In genomic region chr2:10449838-10450691, GRCh38 we compare ENCODE assay signal across 10 cellular contexts. TPM values are rescaled to one million over a fixed set of nuclear protein-coding genes. Genes with fewer than 3 reads are reported as not detected.
DNase-seq lines count a peak whose midpoint lies in the region; ATAC-seq and TF ChIP-seq lines count a peak whose summit lies in the region.
"Had no signal": no experiment of that assay in that cellular context is flagged by ENCODE, and none has a peak within 500 bp of the region (broad histone marks: within the 10 kb centered on the region; RNA-seq: fewer than 3 reads in every experiment).

No MANE protein-coding gene starts in this region.

- CTCF ChIA-PET in activated CD8-positive, alpha-beta memory T cell treated with anti-CD3 and anti-CD28 coated beads, Interleukin-2, amount 10 ng/mL, durations not matched to agents 7 days and 5 days (lab: Charles Lee): interaction anchor here (1.0 to 3.4 kb wide), 6 partner anchors 15 to 308 kb away, joined by 3 to 20 read pairs (median 4); no protein-coding TSS in a partner anchor

- no peak for DNase-seq in activated CD8-positive, alpha-beta memory T cell treated with anti-CD3 and anti-CD28 coated beads, Interleukin-2, amount 10 ng/mL, durations not matched to agents 7 days and 5 days
- DNase-seq in activated CD8-positive, alpha-beta memory T cell treated with anti-CD3 and anti-CD28 coated beads for 24 hours: no peak
- DNase-seq in T-helper 17 cell (no peak), stomach (peak; percentile 65), anterior cingulate cortex (lab: John Stamatoyannopoulos, UW) (no peak), GM19238 (ENCODE audit: insufficient read length, low spot score) (no peak)
- DNase-seq: NCI-H2029 treated with DMSO at 0.1 percent for 48 hours had no signal

- H3K27me3 ChIP-seq in iPS-18a (ENCODE audit: control insufficient read depth, insufficient read depth, low read length): peaks cover 20% of the 10 kb centered on the region
- no peaks in the 10 kb centered on the region for H3K27me3 ChIP-seq in stomach
- H3K27me3 ChIP-seq: ovary had no signal

- no peak for TF ChIP-seq CTCF in stomach (IDR thresholded peaks at IDR 0.05)

- H3K4me3 ChIP-seq in iPS-18a (ENCODE audit: low read length) (peak overlapping the region; percentile 72), stomach (peak overlapping the region in 2 of 4 donors; percentile 65 to 70)

- H3K27ac ChIP-seq in iPS-18a (ENCODE audit: low read length) (no peak overlapping the region), stomach (peak overlapping the region; percentile 12 to 99 (median 95))

- H3K9me3 ChIP-seq in T-helper 17 cell (ENCODE audit: control insufficient read depth, low read length, poor library complexity, severe bottlenecking): no peaks in the 10 kb centered on the region
- no peaks in the 10 kb centered on the region for H3K9me3 ChIP-seq in iPS-18a (ENCODE audit: control insufficient read depth, low read depth, low read length)
- H3K9me3 ChIP-seq in stomach: no peaks in the 10 kb centered on the region
- H3K9me3 ChIP-seq: ovary had no signal

- no peak overlapping the region for H3K9ac ChIP-seq in iPS-18a (ENCODE audit: low read length)

- 61 to 72% (median 65%) methylated on average over 21 to 22 of the region's 22 CpGs for WGBS in stomach, 5 donors

- TF ChIP-seq EP300 in stomach (IDR thresholded peaks at IDR 0.05): no peak

- ATAC-seq in activated CD8-positive, alpha-beta memory T cell treated with anti-CD3 and anti-CD28 coated beads, Interleukin-2, amount 10 ng/mL, durations not matched to agents 7 days and 5 days: no peak
- ATAC-seq in T-helper 17 cell (no peak), GM18873 (IDR thresholded peaks at IDR 0.05; ENCODE audit: low FRiP score, unreplicated experiment) (no peak)

- intact Hi-C loops in stomach (cut with DNase I; ENCODE audit: low total_unique reads): loop anchor here (10.0 kb wide), 1 partner anchor 225 kb away; no protein-coding TSS in a partner anchor

- H3K4me1 Mint-ChIP-seq in activated CD8-positive, alpha-beta memory T cell treated with anti-CD3 and anti-CD28 coated beads, Interleukin-2, amount 10 ng/mL, durations not matched to agents 7 days and 5 days: peaks cover 28% of the 10 kb centered on the region
- peaks cover 14% of the 10 kb centered on the region for H3K4me1 Mint-ChIP-seq in T-helper 17 cell

- H3K9me3 Mint-ChIP-seq in activated CD8-positive, alpha-beta memory T cell treated with anti-CD3 and anti-CD28 coated beads, Interleukin-2, amount 10 ng/mL, durations not matched to agents 7 days and 5 days (ENCODE audit: low read depth): no peaks in the 10 kb centered on the region

- H3K27ac Mint-ChIP-seq in activated CD8-positive, alpha-beta memory T cell treated with anti-CD3 and anti-CD28 coated beads, Interleukin-2, amount 10 ng/mL, durations not matched to agents 7 days and 5 days: no peak overlapping the region
- peak overlapping the region; percentile 34 for H3K27ac Mint-ChIP-seq in T-helper 17 cell

- TF ChIP-seq POLR2A in stomach (IDR thresholded peaks at IDR 0.05): no peak

- H3K36me3 ChIP-seq in iPS-18a (ENCODE audit: control insufficient read depth, low read depth, low read length) (peaks cover 1% of the 10 kb centered on the region), stomach (no peaks in the 10 kb centered on the region)
- H3K36me3 ChIP-seq: ovary had no signal

- peaks cover 5% of the 10 kb centered on the region for H3K36me3 Mint-ChIP-seq in activated CD8-positive, alpha-beta memory T cell treated with anti-CD3 and anti-CD28 coated beads, Interleukin-2, amount 10 ng/mL, durations not matched to agents 7 days and 5 days
- no peaks in the 10 kb centered on the region for H3K36me3 Mint-ChIP-seq in T-helper 17 cell (ENCODE audit: low read depth)

- no peaks in the 10 kb centered on the region for H3K27me3 Mint-ChIP-seq in activated CD8-positive, alpha-beta memory T cell treated with anti-CD3 and anti-CD28 coated beads, Interleukin-2, amount 10 ng/mL, durations not matched to agents 7 days and 5 days
- H3K27me3 Mint-ChIP-seq in T-helper 17 cell: no peaks in the 10 kb centered on the region

- H3K4me3 Mint-ChIP-seq in activated CD8-positive, alpha-beta memory T cell treated with anti-CD3 and anti-CD28 coated beads, Interleukin-2, amount 10 ng/mL, durations not matched to agents 7 days and 5 days: peak overlapping the region; percentile 71
- peak overlapping the region; percentile 77 for H3K4me3 Mint-ChIP-seq in T-helper 17 cell

- H3K4me1 ChIP-seq in iPS-18a (ENCODE audit: control insufficient read depth, low read depth, low read length) (peaks cover 12% of the 10 kb centered on the region), stomach (peaks cover 37 to 87% (median 68%) of the 10 kb centered on the region in 4 donors)

RNA-seq across cellular contexts. Expression of gene ODC1, which starts 1.9 kb away (rescaled TPM):
- total RNA-seq in activated CD8-positive, alpha-beta memory T cell treated with anti-CD3 and anti-CD28 coated beads, Interleukin-2, amount 10 ng/mL, durations not matched to agents 7 days and 5 days: 10 to 100 TPM; 64.8 to 80.3 TPM
- total RNA-seq in T-helper 17 cell: 100 to 1,000 TPM; 118 to 149 TPM
- total RNA-seq in stomach: 100 to 1,000 TPM in 3 of 5 donors, 10 to 100 TPM in 2; 33.0 to 148 (median 113) TPM
- 10 to 100 TPM; 32.2 to 51.8 (median 36.2) TPM for polyA plus RNA-seq in stomach
